ENCODE assay signal across 12 cellular contexts in the genomic region with DNA sequence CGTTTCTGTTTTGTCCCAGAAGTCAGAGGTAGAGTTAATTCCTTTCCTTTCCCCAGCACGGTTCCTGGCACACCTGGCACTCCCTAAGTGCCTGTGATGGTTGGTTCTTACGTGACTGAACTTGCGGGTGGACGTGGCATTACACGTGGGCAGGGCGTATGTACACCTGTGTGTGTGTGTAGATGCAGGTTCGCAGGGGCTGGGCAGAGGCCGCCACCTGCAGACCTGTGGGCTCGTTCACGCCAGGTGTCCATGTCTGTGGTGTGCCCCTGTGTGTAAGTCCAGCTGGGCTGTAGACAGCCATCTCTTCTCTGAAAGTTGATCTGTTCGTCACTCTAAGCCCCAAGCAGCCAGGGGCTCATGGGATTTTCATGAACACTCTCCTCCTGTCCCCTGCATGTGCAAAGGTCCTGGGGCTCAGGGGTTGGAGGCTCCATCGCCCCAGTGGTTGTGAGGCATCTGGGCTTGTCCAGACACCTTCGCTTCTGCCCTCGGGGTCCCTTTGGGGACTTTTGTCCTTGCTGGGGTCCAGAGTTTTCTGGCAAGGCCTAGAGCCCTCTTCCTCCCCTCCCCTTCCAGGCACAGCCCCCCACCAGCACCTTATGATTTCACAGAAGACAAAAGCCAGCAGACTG. TPM values are rescaled to one million over a fixed set of nuclear protein-coding genes. Genes with fewer than 3 reads are reported as not detected.
DNase-seq lines count a peak whose midpoint lies in the region; ATAC-seq and TF ChIP-seq lines count a peak whose summit lies in the region.
"Had no signal": no experiment of that assay in that cellular context is flagged by ENCODE, and none has a peak within 500 bp of the region (broad histone marks: within the 10 kb centered on the region; RNA-seq: fewer than 3 reads in every experiment).

No MANE protein-coding gene starts in this region.

- dilution Hi-C loops in IMR-90 (cut with HindIII; ENCODE audit: low sequenced_read_pairs, unreplicated experiment), result no loop called here

- H2BK12ac ChIP-seq in neuronal stem cell (ENCODE audit: low read length), result peak overlapping the region; percentile 47

- in situ Hi-C loops in IMR-90 (cut with MboI; ENCODE audit: low sequenced_read_pairs), result no loop called here

- peak overlapping the region; percentile 65 for H2AK9ac ChIP-seq in IMR-90 (replicated peaks; ENCODE audit: low read depth, low read length, poor library complexity)

- H3K14ac ChIP-seq in IMR-90 (replicated peaks; ENCODE audit: low read depth, low read length), result no peak overlapping the region
- peak overlapping the region; percentile 5 for H3K14ac ChIP-seq in neuronal stem cell (ENCODE audit: low read length)

- no peak overlapping the region for H2BK5ac ChIP-seq in IMR-90 (ENCODE audit: low read depth, low read length, poor library complexity, severe bottlenecking)
- no peak overlapping the region for H2BK5ac ChIP-seq in neuronal stem cell (ENCODE audit: low read length)

- intact Hi-C loops in IMR-90 (cut with micrococcal nuclease), result no loop called here

- no peak for TF ChIP-seq POLR2A in IMR-90 (IDR thresholded peaks at IDR 0.05; ENCODE audit: low read depth, low read length)

- H2AFZ ChIP-seq in IMR-90 (replicated peaks; ENCODE audit: low read length, poor library complexity) (no peak overlapping the region), neuronal stem cell (ENCODE audit: low read length) (peak overlapping the region; percentile 68)

- no peak overlapping the region for H3K4me3 ChIP-seq in BLaER1
- no peak overlapping the region for H3K4me3 ChIP-seq in IMR-90 (ENCODE audit: insufficient read depth, low read depth, low read length)
- H3K4me3 ChIP-seq in iPS-15b (ENCODE audit: low read depth, low read length), result peak overlapping the region; percentile 13
- H3K4me3 ChIP-seq in neuronal stem cell (ENCODE audit: low read length in 2 of 2), result no peak overlapping the region

- no peak overlapping the region for H4K8ac ChIP-seq in IMR-90 (ENCODE audit: low read depth in 2 of 2, low read length in 2 of 2)
- H4K8ac ChIP-seq in neuronal stem cell (ENCODE audit: low read depth, low read length), result no peak overlapping the region

- DNase-seq in IMR-90, result no peak
- no peak for DNase-seq in neuronal stem cell (ENCODE audit: low spot score)
- no peak for DNase-seq in NCI-H1930 (lab: John Stamatoyannopoulos, UW)
- no peak for DNase-seq in NCI-H446 treated with DMSO at 0.1 percent for 48 hours (lab: John Stamatoyannopoulos, UW)
- DNase-seq: DMS153, EL, NCI-H510A had no signal

- POLR2A ChIA-PET in IMR-90 (lab: Charles Lee; ENCODE audit: unreplicated experiment), result no interaction called here

- TF ChIP-seq CTCF in IMR-90 (conservative IDR thresholded peaks at IDR 0.05; ENCODE audit: low read depth, low read length), result no peak

- no peak overlapping the region for H3K27ac ChIP-seq in BLaER1
- H3K27ac ChIP-seq in IMR-90 (ENCODE audit: insufficient read depth, low read length), result no peak overlapping the region
- H3K27ac ChIP-seq in neuronal stem cell (replicated peaks; ENCODE audit: low read length), result no peak overlapping the region
- H3K27ac ChIP-seq: KMS-11 had no signal

- no peak overlapping the region for H4K5ac ChIP-seq in IMR-90 (ENCODE audit: low read depth, low read length)

- no peak overlapping the region for H2BK15ac ChIP-seq in IMR-90 (ENCODE audit: low read depth, low read length)
- H2BK15ac ChIP-seq in neuronal stem cell (ENCODE audit: low read length), result no peak overlapping the region

- H3K4ac ChIP-seq in IMR-90 (ENCODE audit: low read depth, low read length) (no peak overlapping the region), neuronal stem cell (ENCODE audit: low read length) (no peak overlapping the region)

- peaks cover 44% of the 10 kb centered on the region for H4K20me1 ChIP-seq in BLaER1
- H4K20me1 ChIP-seq in IMR-90 (ENCODE audit: insufficient read depth, low read length), result peaks cover 48% of the 10 kb centered on the region

- TF ChIP-seq RAD21 in IMR-90 (IDR thresholded peaks at IDR 0.05; ENCODE audit: low read length), result no peak

- H3K4me1 ChIP-seq in BLaER1 (peaks cover 63% of the 10 kb centered on the region), IMR-90 (ENCODE audit: control insufficient read depth, insufficient read depth, low read length) (peaks cover 26% of the 10 kb centered on the region), iPS-15b (ENCODE audit: control insufficient read depth, insufficient read depth, low read length) (peaks cover 8% of the 10 kb centered on the region), neuronal stem cell (ENCODE audit: control insufficient read depth in 2 of 2, insufficient read depth in 1 of 2, low read depth in 1 of 2, low read length in 2 of 2) (peaks cover 23 to 31% of the 10 kb centered on the region in 2 donors)

- H3K23ac ChIP-seq in IMR-90 (ENCODE audit: low read depth, low read length) (no peak overlapping the region), neuronal stem cell (ENCODE audit: low read depth, low read length, poor library complexity) (peak overlapping the region; percentile 47)

- H3K79me1 ChIP-seq in IMR-90 (ENCODE audit: low read depth in 1 of 2, low read length in 2 of 2) (peaks cover 4 to 22% of the 10 kb centered on the region in 2 experiments; a peak in 3 of 4 replicates), neuronal stem cell (ENCODE audit: low read depth, low read length) (peaks cover 5% of the 10 kb centered on the region)

- no TSS peak for BruUV-seq in IMR-90 (replicated peaks; lab: Mats Ljungman, UMichigan)

- no peak overlapping the region for H3K56ac ChIP-seq in IMR-90 (ENCODE audit: extremely low read depth, insufficient read depth, low read length)

- peaks cover 5% of the 10 kb centered on the region; the same call in 1 of the 2 replicates for H3K9me1 ChIP-seq in IMR-90 (ENCODE audit: insufficient read depth, low read length)

- H3K9me3 ChIP-seq in BLaER1 (no peaks in the 10 kb centered on the region), IMR-90 (ENCODE audit: control insufficient read depth, insufficient read depth, low read length) (no peaks in the 10 kb centered on the region), iPS-15b (ENCODE audit: control insufficient read depth, insufficient read depth, low read length) (no peaks in the 10 kb centered on the region), neuronal stem cell (replicated peaks in 1 of 2; ENCODE audit: control insufficient read depth in 2 of 2, insufficient read depth in 1 of 2, low read depth in 1 of 2, low read length in 2 of 2) (no peaks in the 10 kb centered on the region)

- H3K27me3 ChIP-seq in BLaER1 (peaks cover 43% of the 10 kb centered on the region), IMR-90 (ENCODE audit: control insufficient read depth, insufficient read depth, low read length) (no peaks in the 10 kb centered on the region; the same call in 1 of the 2 replicates), iPS-15b (ENCODE audit: control insufficient read depth, insufficient read depth, low read length) (peaks cover 4% of the 10 kb centered on the region), neuronal stem cell (ENCODE audit: control insufficient read depth in 3 of 3, insufficient read depth in 3 of 3, low read depth in 1 of 3, low read length in 3 of 3) (peaks cover 9 to 39% (median 14%) of the 10 kb centered on the region in 3 experiments)

- H2BK20ac ChIP-seq in IMR-90 (ENCODE audit: low read depth, low read length), result no peak overlapping the region

- H3K9ac ChIP-seq in BLaER1 (no peak overlapping the region), IMR-90 (ENCODE audit: low read depth, low read length) (no peak overlapping the region), iPS-15b (ENCODE audit: low read depth, low read length) (no peak overlapping the region), neuronal stem cell (ENCODE audit: low read depth, low read length, poor library complexity) (peak overlapping the region; percentile 64)
- H3K9ac ChIP-seq: KMS-11 had no signal

- H3K18ac ChIP-seq in IMR-90 (ENCODE audit: low read depth, low read length) (no peak overlapping the region), neuronal stem cell (ENCODE audit: low read length) (peak overlapping the region; percentile 64)

- H2BK120ac ChIP-seq in IMR-90 (ENCODE audit: low read depth, low read length) (no peak overlapping the region), neuronal stem cell (ENCODE audit: low read depth, low read length) (no peak overlapping the region)

- H4K91ac ChIP-seq in IMR-90 (ENCODE audit: insufficient read depth, low read depth, low read length), result no peak overlapping the region
- no peak overlapping the region for H4K91ac ChIP-seq in neuronal stem cell (ENCODE audit: low read depth, low read length, poor library complexity)

- no peak overlapping the region for H2AK5ac ChIP-seq in IMR-90 (ENCODE audit: low read depth, low read length)
- peak overlapping the region; percentile 22 for H2AK5ac ChIP-seq in neuronal stem cell (ENCODE audit: low read depth, low read length)

- no peak for ATAC-seq in IMR-90 (ENCODE audit: low read depth)
- ATAC-seq in GM21529 (IDR thresholded peaks at IDR 0.05; ENCODE audit: unreplicated experiment), result no peak

- no CpG with 5 or more reads among the region's 15 CpGs for WGBS in IMR-90 (ENCODE audit: extremely low coverage in 2 of 2, insufficient read length in 1 of 2), 2 experiments
- WGBS in neuronal stem cell (ENCODE audit: extremely low coverage in 2 of 2, insufficient read length in 2 of 2, insufficient replicate concordance in 1 of 2), 2 donors, result no CpG with 5 or more reads among the region's 15 CpGs

- H3K36me3 ChIP-seq in BLaER1 (no peaks in the 10 kb centered on the region), IMR-90 (ENCODE audit: control insufficient read depth, insufficient read depth, low read length) (no peaks in the 10 kb centered on the region), iPS-15b (ENCODE audit: control insufficient read depth, insufficient read depth, low read length) (no peaks in the 10 kb centered on the region), neuronal stem cell (replicated peaks in 1 of 2; ENCODE audit: control insufficient read depth in 2 of 2, insufficient read depth in 2 of 2, low read length in 2 of 2) (no peaks in the 10 kb centered on the region)

- CTCF ChIA-PET in IMR-90 (lab: Yijun Ruan, JAX), result no interaction called here

- peak overlapping the region; percentile 76 for H3K4me2 ChIP-seq in BLaER1
- no peak overlapping the region for H3K4me2 ChIP-seq in IMR-90 (ENCODE audit: low read depth, low read length)
- H3K4me2 ChIP-seq in neuronal stem cell (ENCODE audit: insufficient read depth, low read length, poor library complexity, severe bottlenecking), result no peak overlapping the region
- H3K4me2 ChIP-seq: KMS-11 had no signal

RNA-seq across cellular contexts. Expression of a gene that starts 5.6 kb away (rescaled TPM):
- 0.18 and 0.28 TPM in 2 replicates for total RNA-seq in IMR-90 (2012; rRNA removed)
- polyA plus RNA-seq in IMR-90 (2012; rRNA removed), result 0.84 and 1.1 TPM in 2 replicates
- polyA plus RNA-seq in IMR-90 (2012; cell fraction: cytosol; rRNA removed), result 0.22 and 0.96 TPM in 2 replicates
- 2.6 and 6.7 TPM in 2 replicates for polyA plus RNA-seq in IMR-90 (2012; cell fraction: nucleus; rRNA removed; ENCODE audit: low replicate concordance)
- 0.20 TPM for polyA plus RNA-seq in neuronal stem cell (2013, experiment 1 of 2)
- polyA plus RNA-seq in neuronal stem cell (2013, experiment 2 of 2), result 0.25 TPM
- total RNA-seq: MCF 10A had no signal

RNA-seq across cellular contexts. Expression of a gene that starts 10.0 kb away (rescaled TPM):
- total RNA-seq in IMR-90 (2012; rRNA removed), result 12,144 and 15,732 TPM in 2 replicates
- polyA plus RNA-seq in IMR-90 (2012; rRNA removed), result 10,271 and 10,907 TPM in 2 replicates
- 46,606 and 47,328 TPM in 2 replicates for polyA plus RNA-seq in IMR-90 (2012; cell fraction: cytosol; rRNA removed)
- polyA plus RNA-seq in IMR-90 (2012; cell fraction: nucleus; rRNA removed; ENCODE audit: low replicate concordance), result 8,917 and 28,399 TPM in 2 replicates
- polyA plus RNA-seq in neuronal stem cell (2013, experiment 1 of 2), result 5,937 TPM
- 5,622 TPM for polyA plus RNA-seq in neuronal stem cell (2013, experiment 2 of 2)

RNA-seq across cellular contexts. Expression of a gene that starts 29.5 kb away (rescaled TPM):
- 7.5 and 7.9 TPM in 2 replicates for total RNA-seq in IMR-90 (2012; rRNA removed)
- 24.8 and 27.5 TPM in 2 replicates for polyA plus RNA-seq in IMR-90 (2012; rRNA removed)
- 14.4 and 23.9 TPM in 2 replicates for polyA plus RNA-seq in IMR-90 (2012; cell fraction: cytosol; rRNA removed)
- polyA plus RNA-seq in IMR-90 (2012; cell fraction: nucleus; rRNA removed; ENCODE audit: low replicate concordance), result 48.3 and 135 TPM in 2 replicates
- polyA plus RNA-seq in neuronal stem cell (2013, experiment 1 of 2), result 11.8 TPM
- 12.1 TPM for polyA plus RNA-seq in neuronal stem cell (2013, experiment 2 of 2)
